ENCODE assay signal across 24 cellular contexts in the genomic region with DNA sequence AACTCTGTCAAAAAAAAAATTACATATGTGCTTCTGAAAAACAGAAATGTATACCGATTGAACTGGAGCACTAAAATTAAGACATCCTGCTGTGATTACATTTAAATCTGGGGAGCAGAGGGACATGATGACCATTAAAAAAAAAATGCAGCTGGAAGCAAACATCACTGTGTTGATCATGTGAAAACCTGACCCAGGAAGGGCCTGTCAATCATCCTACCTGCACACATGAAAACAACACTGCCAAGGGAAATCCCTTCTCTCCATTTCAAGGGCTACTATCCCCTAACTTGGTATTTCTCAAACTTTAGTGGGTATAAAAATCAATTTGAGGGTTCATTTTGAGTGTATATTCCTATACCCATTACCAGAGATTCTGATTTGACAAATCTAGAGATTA.
"Had no signal": no experiment of that assay in that cellular context is flagged by ENCODE, and none has a peak within 500 bp of the region (broad histone marks: within the 10 kb centered on the region; RNA-seq: fewer than 3 reads in every experiment).

No MANE protein-coding gene starts in this region.

- H3K9me3 Mint-ChIP-seq: central memory CD8-positive, alpha-beta T cell; nephron progenitor cell had no signal

- H3K27ac Mint-ChIP-seq: activated B cell treated with CpG ODN at 0.5 μM for 24 hours; activated CD8-positive, alpha-beta T cell treated with anti-CD3 and anti-CD28 coated beads for 36 hours; activated naive CD4-positive, alpha-beta T cell treated with anti-CD3 and anti-CD28 coated beads for 36 hours; activated naive CD8-positive, alpha-beta T cell treated with anti-CD3 and anti-CD28 coated beads for 36 hours; dendritic cell treated with granulocyte-macrophage colony-stimulating factor and Interleukin-4, amounts not matched to agents 40 ng/mL and 50 ng/mL, for 4 days; naive B cell; nephron progenitor cell; progenitor cell of endocrine pancreas had no signal

- H2AFZ ChIP-seq: hepatocyte had no signal

- H3K27ac ChIP-seq: gastroesophageal sphincter, hepatocyte, ovary, right lobe of liver, testis, transverse colon had no signal

- DNase-seq: activated B cell treated with CpG ODN at 0.5 μM for 24 hours; activated CD4-positive, alpha-beta T cell treated with anti-CD3 and anti-CD28 coated beads, Interleukin-2, amount 50 U/mL, for 1 hour; activated CD8-positive, alpha-beta T cell treated with anti-CD3 and anti-CD28 coated beads for 36 hours; activated effector memory CD4-positive, alpha-beta T cell treated with anti-CD3 and anti-CD28 coated beads, Interleukin-2, amount 50 U/mL, for 16 hours; activated naive CD4-positive, alpha-beta T cell treated with anti-CD3 and anti-CD28 coated beads for 36 hours; activated naive CD8-positive, alpha-beta T cell treated with anti-CD3 and anti-CD28 coated beads for 36 hours; activated T-cell treated with anti-CD3 and anti-CD28 coated beads, Interleukin-2, amount 50 U/mL, for 48 hours; amygdala; islet precursor cell; left cardiac atrium; left ventricle myocardium superior; naive B cell; nephron progenitor cell; ovary; right lobe of liver; stimulated activated CD4-positive, alpha-beta T cell treated with anti-CD3 and anti-CD28 coated beads, Interleukin-2, amount 100 ng/mL, for 48 hours; stimulated activated naive CD4-positive, alpha-beta T cell treated with Interleukin-2 at 50 U/mL for 16 hours; testis; transverse colon had no signal

- H3K79me2 ChIP-seq: hepatocyte had no signal

- H3K27me3 ChIP-seq: gastroesophageal sphincter, hepatocyte, ovary, right lobe of liver, testis, transverse colon had no signal

- H3K9me3 ChIP-seq: gastroesophageal sphincter, ovary, right lobe of liver, testis, transverse colon had no signal

- H3K36me3 ChIP-seq: gastroesophageal sphincter, ovary, right lobe of liver, transverse colon had no signal

- H3K4me1 ChIP-seq: gastroesophageal sphincter, right lobe of liver, testis, transverse colon had no signal

- H3K4me3 Mint-ChIP-seq: activated B cell treated with CpG ODN at 0.5 μM for 24 hours; activated CD8-positive, alpha-beta T cell treated with anti-CD3 and anti-CD28 coated beads for 36 hours; activated naive CD4-positive, alpha-beta T cell treated with anti-CD3 and anti-CD28 coated beads for 36 hours; activated naive CD8-positive, alpha-beta T cell treated with anti-CD3 and anti-CD28 coated beads for 36 hours; central memory CD8-positive, alpha-beta T cell; dendritic cell treated with granulocyte-macrophage colony-stimulating factor and Interleukin-4, amounts not matched to agents 40 ng/mL and 50 ng/mL, for 4 days; naive B cell; nephron progenitor cell had no signal

- H3K4me1 Mint-ChIP-seq: central memory CD8-positive, alpha-beta T cell had no signal

- H3K4me3 ChIP-seq: gastroesophageal sphincter, hepatocyte, ovary, right lobe of liver, testis, transverse colon had no signal

- ATAC-seq: activated CD8-positive, alpha-beta T cell treated with anti-CD3 and anti-CD28 coated beads for 36 hours; gastroesophageal sphincter; left cardiac atrium; left ventricle myocardium superior; right lobe of liver had no signal

- H3K36me3 Mint-ChIP-seq: activated naive CD8-positive, alpha-beta T cell treated with anti-CD3 and anti-CD28 coated beads for 36 hours; naive B cell had no signal

- H3K27me3 Mint-ChIP-seq: activated CD8-positive, alpha-beta T cell treated with anti-CD3 and anti-CD28 coated beads for 36 hours; central memory CD8-positive, alpha-beta T cell; dendritic cell treated with granulocyte-macrophage colony-stimulating factor and Interleukin-4, amounts not matched to agents 40 ng/mL and 50 ng/mL, for 4 days; progenitor cell of endocrine pancreas had no signal
